ENCODE assay signal across 8 cellular contexts in genomic region chr10:118568327-118568848, GRCh38. TPM values are rescaled to one million over a fixed set of nuclear protein-coding genes. Genes with fewer than 3 reads are reported as not detected.
DNase-seq lines count a peak whose midpoint lies in the region; ATAC-seq and TF ChIP-seq lines count a peak whose summit lies in the region.

No MANE protein-coding gene starts in this region.

- H3K4me3 ChIP-seq in DND-41 (ENCODE audit: low read depth in 1 of 2, low read length in 2 of 2): no peak overlapping the region
- H3K4me3 ChIP-seq in Peyer's patch: no peak overlapping the region
- no peak overlapping the region for H3K4me3 ChIP-seq in psoas muscle

- H3K4me1 ChIP-seq in DND-41 (ENCODE audit: insufficient read depth, low read length): peaks cover 5% of the 10 kb centered on the region
- no peaks in the 10 kb centered on the region for H3K4me1 ChIP-seq in Peyer's patch
- no peaks in the 10 kb centered on the region for H3K4me1 ChIP-seq in psoas muscle

- WGBS in psoas muscle, 3 donors: 18 to 23% (median 18%) methylated on average over 10 of the region's 10 CpGs

- peak; percentile 65 for DNase-seq in DND-41
- peak in 1 of 3 donors; percentile 70 for DNase-seq in Peyer's patch
- peak; percentile 68 for DNase-seq in activated naive CD4-positive, alpha-beta T cell treated with anti-CD3 and anti-CD28 coated beads for 36 hours
- DNase-seq in glutamatergic neuron: no peak
- DNase-seq in psoas muscle: no peak
- DNase-seq in posterior vena cava (ENCODE audit: low spot score): no peak

- no peak for TF ChIP-seq POLR2A in Peyer's patch (IDR thresholded peaks at IDR 0.05)

- no peaks in the 10 kb centered on the region for H4K20me1 ChIP-seq in DND-41 (ENCODE audit: insufficient read depth, low read length)

- peaks cover 7% of the 10 kb centered on the region for H3K4me1 Mint-ChIP-seq in activated naive CD4-positive, alpha-beta T cell treated with anti-CD3 and anti-CD28 coated beads for 36 hours (ENCODE audit: low read depth)
- H3K4me1 Mint-ChIP-seq in glutamatergic neuron (ENCODE audit: low read depth, unreplicated experiment): peaks cover 8% of the 10 kb centered on the region

- H3K4me2 ChIP-seq in DND-41 (ENCODE audit: insufficient read depth, low read length): peak overlapping the region; percentile 8; the same call in 1 of the 2 replicates

- no peaks in the 10 kb centered on the region for H3K9me3 Mint-ChIP-seq in activated naive CD4-positive, alpha-beta T cell treated with anti-CD3 and anti-CD28 coated beads for 36 hours
- H3K9me3 Mint-ChIP-seq in glutamatergic neuron (ENCODE audit: unreplicated experiment): peaks cover 4% of the 10 kb centered on the region

- intact Hi-C loops in activated naive CD4-positive, alpha-beta T cell treated with anti-CD3 and anti-CD28 coated beads for 36 hours (cut with micrococcal nuclease): loop anchor here (1.0 to 5.0 kb wide), 6 partner anchors 100 to 630 kb away; no protein-coding TSS in a partner anchor
- intact Hi-C loops in psoas muscle (cut with DNase I): loop anchor here (2.0 to 5.0 kb wide), 5 partner anchors 152 to 279 kb away; no protein-coding TSS in a partner anchor
- intact Hi-C loops in posterior vena cava (cut with DNase I): loop anchor here (5.0 to 10.0 kb wide), 3 partner anchors 154 to 741 kb away; no protein-coding TSS in a partner anchor

- no peak overlapping the region for H3K4me3 Mint-ChIP-seq in activated naive CD4-positive, alpha-beta T cell treated with anti-CD3 and anti-CD28 coated beads for 36 hours
- H3K4me3 Mint-ChIP-seq in glutamatergic neuron (ENCODE audit: unreplicated experiment): no peak overlapping the region

- H3K36me3 ChIP-seq in DND-41 (ENCODE audit: insufficient read depth, low read length) (no peaks in the 10 kb centered on the region), Peyer's patch (no peaks in the 10 kb centered on the region), psoas muscle (ENCODE audit: insufficient read depth in 1 of 2, low read depth in 1 of 2) (no peaks in the 10 kb centered on the region)

- ATAC-seq in DND-41 (ENCODE audit: insufficient read depth, low read depth) (peak; percentile 71), HG02884 (IDR thresholded peaks at IDR 0.05; ENCODE audit: unreplicated experiment) (peak; percentile 48), psoas muscle (peak; percentile 69 to 88 (median 72)), HG03520 (IDR thresholded peaks at IDR 0.05; ENCODE audit: unreplicated experiment) (no peak)

- H3K27ac Mint-ChIP-seq in activated naive CD4-positive, alpha-beta T cell treated with anti-CD3 and anti-CD28 coated beads for 36 hours: no peak overlapping the region
- no peak overlapping the region for H3K27ac Mint-ChIP-seq in glutamatergic neuron (ENCODE audit: unreplicated experiment)

- no peak overlapping the region for H3K9ac ChIP-seq in DND-41 (ENCODE audit: low read depth, low read length)

- H3K36me3 Mint-ChIP-seq in activated naive CD4-positive, alpha-beta T cell treated with anti-CD3 and anti-CD28 coated beads for 36 hours (ENCODE audit: low read depth): no peaks in the 10 kb centered on the region
- no peaks in the 10 kb centered on the region for H3K36me3 Mint-ChIP-seq in glutamatergic neuron (ENCODE audit: unreplicated experiment)

- peaks cover 4% of the 10 kb centered on the region for H3K27me3 ChIP-seq in DND-41 (ENCODE audit: insufficient read depth, low read length, poor library complexity)
- no peaks in the 10 kb centered on the region for H3K27me3 ChIP-seq in Peyer's patch
- H3K27me3 ChIP-seq in psoas muscle (ENCODE audit: insufficient read depth in 3 of 3, low read length in 2 of 3): peaks cover 0 to 2% (median 0%) of the 10 kb centered on the region in 3 donors

- H3K79me2 ChIP-seq in DND-41 (ENCODE audit: insufficient read depth, low read length): no peaks in the 10 kb centered on the region

- H3K27ac ChIP-seq in DND-41 (ENCODE audit: low read length) (no peak overlapping the region), Peyer's patch (no peak overlapping the region), psoas muscle (no peak overlapping the region)

- no peaks in the 10 kb centered on the region for H3K27me3 Mint-ChIP-seq in activated naive CD4-positive, alpha-beta T cell treated with anti-CD3 and anti-CD28 coated beads for 36 hours (ENCODE audit: low read depth)
- H3K27me3 Mint-ChIP-seq in glutamatergic neuron (ENCODE audit: unreplicated experiment): peaks cover 2% of the 10 kb centered on the region

- H3K9me3 ChIP-seq in DND-41 (ENCODE audit: insufficient read depth, low read length, severe bottlenecking) (no peaks in the 10 kb centered on the region), Peyer's patch (no peaks in the 10 kb centered on the region), psoas muscle (no peaks in the 10 kb centered on the region)

- CTCF ChIA-PET in activated naive CD4-positive, alpha-beta T cell treated with anti-CD3 and anti-CD28 coated beads for 36 hours (lab: Charles Lee): interaction anchor here (0.6 to 5.4 kb wide), 30 partner anchors 9 to 463 kb away, joined by 3 to 66 read pairs (median 4); no protein-coding TSS in a partner anchor

- no peak overlapping the region for H2AFZ ChIP-seq in DND-41 (ENCODE audit: low read depth, low read length)

- TF ChIP-seq CTCF in DND-41 (IDR thresholded peaks at IDR 0.05; ENCODE audit: borderline replicate concordance, extremely low read depth, low read length, poor library complexity, severe bottlenecking) (peak; percentile 74), Peyer's patch (IDR thresholded peaks at IDR 0.05) (peak; percentile 57 to 88 (median 78)), glutamatergic neuron (IDR thresholded peaks at IDR 0.05; ENCODE audit: partially characterized antibody, unreplicated experiment) (peak; percentile 92), psoas muscle (IDR thresholded peaks at IDR 0.05) (peak; percentile 74)

RNA-seq across cellular contexts. Expression of gene PRLHR, which starts 27.1 kb away (rescaled TPM):
- total RNA-seq in Peyer's patch (not detected), glutamatergic neuron (ENCODE audit: unreplicated experiment) (0.22 TPM), psoas muscle (under 1 TPM in 1 of 4 donors, not detected in 3; 0.06 TPM), posterior vena cava (not detected)
- not detected for total RNA-seq in activated naive CD4-positive, alpha-beta T cell treated with anti-CD3 and anti-CD28 coated beads for 36 hours
- under 1 TPM in 1 of 3 donors, not detected in 2; 0.01 TPM for polyA plus RNA-seq in psoas muscle

Comparison
In these comparisons a context has a peak if more than half of its experiments do, and no peak if none do; other contexts are left out.
1. DNase-seq: peak in DND-41 (single experiment) and activated naive CD4-positive, alpha-beta T cell treated with anti-CD3 and anti-CD28 coated beads for 36 hours (single experiment); none in glutamatergic neuron (single experiment), psoas muscle (0 of 2) and posterior vena cava (single experiment).
2. Peak in every context shown above with its lines, with median percentiles within 50 percentile points of each other: CTCF ChIP-seq.